In the genomic region with DNA sequence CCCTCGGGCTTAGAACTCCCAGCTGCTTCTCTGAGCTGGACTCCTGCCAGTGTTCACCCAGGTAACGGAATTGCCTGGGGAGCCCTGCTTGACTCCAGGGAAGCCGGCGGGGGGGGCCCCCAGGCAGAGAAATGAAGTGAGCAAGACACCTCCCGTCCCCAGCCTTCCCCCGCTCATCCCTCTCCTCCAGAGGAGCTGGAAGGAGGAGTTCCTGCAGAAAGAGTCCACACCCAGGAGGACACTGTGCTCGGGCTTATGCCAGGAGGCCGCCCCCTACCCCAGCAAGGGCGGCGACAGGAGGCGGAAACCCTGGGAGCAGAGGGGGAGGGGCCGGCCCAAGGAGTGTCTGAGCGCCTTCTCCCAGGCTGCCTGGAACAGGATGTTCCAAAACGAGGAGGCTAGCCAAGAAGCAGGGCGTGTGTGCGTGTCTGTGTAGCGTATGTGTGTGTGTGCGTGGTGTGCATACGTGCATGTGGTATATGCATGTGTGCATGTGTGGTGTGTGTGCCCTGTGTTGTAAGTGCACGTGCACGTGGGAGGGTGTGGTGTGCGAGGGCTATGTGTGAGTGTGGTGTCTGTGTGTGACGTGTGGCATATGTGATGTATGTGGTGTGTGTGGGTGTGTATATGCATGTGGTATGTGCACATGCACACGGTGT, we compare ENCODE assay signal across 9 cellular contexts.
A peak's percentile ranks its signal among the peaks of the same experiment; 100 is the strongest.
DNase-seq lines count a peak whose midpoint lies in the region; ATAC-seq and TF ChIP-seq lines count a peak whose summit lies in the region.
"Had no signal": no experiment of that assay in that cellular context is flagged by ENCODE, and none has a peak within 500 bp of the region (broad histone marks: within the 10 kb centered on the region; RNA-seq: fewer than 3 reads in every experiment).

No MANE protein-coding gene starts in this region.

- POLR2A ChIA-PET in HCT116 (lab: Charles Lee), result no interaction called here
- POLR2A ChIA-PET in CD8-positive, alpha-beta memory T cell (lab: Charles Lee), result no interaction called here

- peaks cover 11 to 34% of the 10 kb centered on the region in 2 experiments; a peak in 3 of 4 replicates for H3K4me1 ChIP-seq in HCT116 (ENCODE audit: control insufficient read depth in 1 of 2, insufficient read depth in 2 of 2, low read length in 2 of 2)
- H3K4me1 ChIP-seq in CD8-positive, alpha-beta memory T cell (ENCODE audit: insufficient read depth, low read length), result peaks cover 5% of the 10 kb centered on the region

- H3K27me3 ChIP-seq in HCT116 (ENCODE audit: insufficient read depth, low read length), result no peaks in the 10 kb centered on the region
- no peaks in the 10 kb centered on the region for H3K27me3 ChIP-seq in CD8-positive, alpha-beta memory T cell (ENCODE audit: insufficient read depth, low read length, poor library complexity, severe bottlenecking)

- H3K9ac ChIP-seq in HCT116 (ENCODE audit: low read length) (no peak overlapping the region), SK-N-MC (ENCODE audit: insufficient read length) (no peak overlapping the region)

- H3K27me3 Mint-ChIP-seq in CD8-positive, alpha-beta memory T cell, result peaks cover 0 to 5% of the 10 kb centered on the region in 2 donors

- TF ChIP-seq RAD21 in HCT116 (IDR thresholded peaks at IDR 0.05; ENCODE audit: low read depth), result no peak

- ATAC-seq in HCT116 (no peak), GM18868 (IDR thresholded peaks at IDR 0.05; ENCODE audit: unreplicated experiment) (no peak)

- no peaks in the 10 kb centered on the region for H4K20me1 ChIP-seq in HCT116 (ENCODE audit: insufficient read depth)

- no peaks in the 10 kb centered on the region for H3K36me3 ChIP-seq in HCT116 (ENCODE audit: control insufficient read depth in 1 of 2, insufficient read depth in 2 of 2, low read length in 2 of 2)
- H3K36me3 ChIP-seq in SK-N-MC (ENCODE audit: insufficient read depth, low read length), result no peaks in the 10 kb centered on the region
- no peaks in the 10 kb centered on the region for H3K36me3 ChIP-seq in CD8-positive, alpha-beta memory T cell (ENCODE audit: insufficient read depth, low read length)

- no peaks in the 10 kb centered on the region for H3K36me3 Mint-ChIP-seq in CD8-positive, alpha-beta memory T cell
- H3K36me3 Mint-ChIP-seq: IgD-negative memory B cell had no signal

- intact Hi-C loops in HCT116 (cut with micrococcal nuclease), result no loop called here
- intact Hi-C loops in cardiac septum (cut with DNase I), result no loop called here
- intact Hi-C loops in posterior vena cava (cut with DNase I), result no loop called here

- no peak overlapping the region for H2AFZ ChIP-seq in HCT116 (ENCODE audit: low read depth, low read length, poor library complexity, severe bottlenecking)

- TF ChIP-seq POLR2A in HCT116 (IDR thresholded peaks at IDR 0.05; ENCODE audit: borderline replicate concordance, extremely low read depth, insufficient read depth, insufficient read length), result no peak

- RAD21 ChIA-PET in HCT116 (lab: Charles Lee; ENCODE audit: low non-redundant PET in 1 of 2, low total read pairs in 2 of 2, uncharacterized antibody in 2 of 2, unreplicated experiment in 2 of 2), result no interaction called here

- no peak overlapping the region for H3K27ac Mint-ChIP-seq in CD8-positive, alpha-beta memory T cell
- H3K27ac Mint-ChIP-seq: IgD-negative memory B cell had no signal

- H3K27ac ChIP-seq in HCT116 (ENCODE audit: low read depth, low read length) (no peak overlapping the region), SK-N-MC (no peak overlapping the region)
- no peak overlapping the region for H3K27ac ChIP-seq in CD8-positive, alpha-beta memory T cell (ENCODE audit: low read depth, low read length)

- peaks cover 0 to 8% of the 10 kb centered on the region in 2 experiments; a peak in 1 of 4 replicates for H3K9me3 ChIP-seq in HCT116 (ENCODE audit: control insufficient read depth in 1 of 2, insufficient read depth in 1 of 2, low read depth in 1 of 2, low read length in 2 of 2)
- H3K9me3 ChIP-seq in SK-N-MC (ENCODE audit: low read depth, low read length), result no peaks in the 10 kb centered on the region
- no peaks in the 10 kb centered on the region for H3K9me3 ChIP-seq in CD8-positive, alpha-beta memory T cell (ENCODE audit: low read length)

- BruUV-seq in HCT116 (replicated peaks; lab: Mats Ljungman, UMichigan), result no TSS peak

- TF ChIP-seq CTCF in HCT116 (IDR thresholded peaks at IDR 0.05 in 2 of 3, conservative IDR thresholded peaks at IDR 0.05 in 1 of 3; ENCODE audit: borderline replicate concordance in 1 of 3, insufficient read depth in 1 of 3, low read depth in 2 of 3, low read length in 2 of 3), result no peak

- H3K4me3 ChIP-seq in HCT116 (replicated peaks in 1 of 2; ENCODE audit: low read depth in 1 of 2, low read length in 2 of 2) (no peak overlapping the region), SK-N-MC (peak overlapping the region; percentile 52), skeletal muscle cell (ENCODE audit: low read depth, low read length) (no peak overlapping the region)
- H3K4me3 ChIP-seq in CD8-positive, alpha-beta memory T cell (ENCODE audit: low read length), result no peak overlapping the region

- CTCF ChIA-PET in HCT116 (lab: Charles Lee), result no interaction called here
- CTCF ChIA-PET in CD8-positive, alpha-beta memory T cell (lab: Charles Lee), result no interaction called here

- H3K9me3 Mint-ChIP-seq in CD8-positive, alpha-beta memory T cell, result no peaks in the 10 kb centered on the region
- H3K9me3 Mint-ChIP-seq: IgD-negative memory B cell had no signal

- no peaks in the 10 kb centered on the region for H3K9me2 ChIP-seq in HCT116 (ENCODE audit: insufficient read depth)

- peak overlapping the region; percentile 32 for H3K4me2 ChIP-seq in HCT116 (ENCODE audit: low read length)

- DNase-seq in HCT116 (ENCODE audit: low read depth, low spot score) (no peak), SK-N-MC (ENCODE audit: low read depth, low spot score) (no peak), cardiac septum (ENCODE audit: low spot score) (peak; percentile 80), skeletal muscle cell (ENCODE audit: low read depth) (peak; percentile 97), posterior vena cava (ENCODE audit: low spot score) (no peak), OCI-M1 (lab: John Stamatoyannopoulos, UW) (no peak)
- no peak for DNase-seq in CD8-positive, alpha-beta memory T cell

- H3K79me2 ChIP-seq in HCT116 (ENCODE audit: insufficient read depth, low read length), result no peaks in the 10 kb centered on the region

- H3K4me3 Mint-ChIP-seq in CD8-positive, alpha-beta memory T cell, result no peak overlapping the region

- no peaks in the 10 kb centered on the region for H3K4me1 Mint-ChIP-seq in CD8-positive, alpha-beta memory T cell
- H3K4me1 Mint-ChIP-seq: IgD-negative memory B cell had no signal

TF ChIP-seq in HCT116, 20 proteins besides CTCF, POLR2A, EP300 and RAD21:
- TF ChIP-seq SP1 (IDR thresholded peaks at IDR 0.05; ENCODE audit: low read depth) (no peak), ELF1 (IDR thresholded peaks at IDR 0.05; ENCODE audit: borderline replicate concordance, low read depth) (no peak), ZBTB33 (IDR thresholded peaks at IDR 0.05; ENCODE audit: extremely low read depth, insufficient replicate concordance, low read length) (no peak)

Comparison
In these comparisons a context has a peak if more than half of its experiments do, and no peak if none do; other contexts are left out.
1. DNase-seq: peak in cardiac septum (single experiment) and skeletal muscle cell (single experiment); none in HCT116 (single experiment), SK-N-MC (single experiment), posterior vena cava (single experiment), OCI-M1 (single experiment) and CD8-positive, alpha-beta memory T cell (0 of 5).